ENCODE assay signal across 1 cellular context in the genomic region with DNA sequence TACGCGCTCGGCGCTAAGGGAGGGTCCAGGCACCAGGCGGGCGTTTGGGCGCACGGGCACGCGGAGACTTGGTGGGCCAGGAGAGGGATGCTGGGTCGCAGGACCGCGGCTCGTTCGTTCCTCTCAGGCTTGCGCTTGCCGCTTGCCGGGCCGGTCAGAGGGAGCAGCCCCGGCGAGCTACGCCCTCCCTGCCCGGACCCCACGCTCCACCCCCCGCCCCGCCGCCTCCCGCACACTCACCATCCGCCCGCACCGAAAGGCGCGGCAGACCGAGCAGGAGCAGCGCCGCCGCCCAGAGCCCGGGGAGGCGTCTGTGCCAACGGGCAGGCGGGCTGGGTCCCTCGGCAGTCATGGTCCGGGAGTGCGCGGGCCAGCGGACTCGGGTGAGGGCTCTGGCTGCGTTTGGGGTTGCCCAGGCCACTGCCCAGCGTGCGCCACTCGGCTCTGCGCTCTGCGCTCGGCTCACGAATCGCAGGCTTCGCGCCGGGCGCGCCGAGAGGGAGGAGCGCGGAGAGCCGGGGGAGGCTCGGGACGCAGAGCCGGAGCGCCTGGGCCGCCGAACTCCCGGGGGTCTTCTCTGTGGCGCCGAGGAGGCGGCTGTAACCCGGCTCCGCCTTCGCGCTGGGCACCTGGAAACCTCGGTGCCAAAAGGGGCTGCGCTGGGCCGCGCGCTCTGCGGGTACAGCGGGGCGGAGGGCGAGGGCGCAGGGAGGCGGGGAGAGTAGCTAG.
TF ChIP-seq lines count a peak whose summit lies in the region.

A gene (minus strand): TSS at position 365 of the 729 bp plus-strand sequence. CDS start 13 bp downstream, at position 352.

TF ChIP-seq in WTC11, 78 proteins besides CTCF, POLR2A, EP300 and RAD21 (continued from another document):
- TF ChIP-seq, protein P1, sequence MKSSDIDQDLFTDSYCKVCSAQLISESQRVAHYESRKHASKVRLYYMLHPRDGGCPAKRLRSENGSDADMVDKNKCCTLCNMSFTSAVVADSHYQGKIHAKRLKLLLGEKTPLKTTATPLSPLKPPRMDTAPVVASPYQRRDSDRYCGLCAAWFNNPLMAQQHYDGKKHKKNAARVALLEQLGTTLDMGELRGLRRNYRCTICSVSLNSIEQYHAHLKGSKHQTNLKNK (CRISPR knock-in tag; IDR thresholded peaks at IDR 0.05), result no peak
